In the genomic region with DNA sequence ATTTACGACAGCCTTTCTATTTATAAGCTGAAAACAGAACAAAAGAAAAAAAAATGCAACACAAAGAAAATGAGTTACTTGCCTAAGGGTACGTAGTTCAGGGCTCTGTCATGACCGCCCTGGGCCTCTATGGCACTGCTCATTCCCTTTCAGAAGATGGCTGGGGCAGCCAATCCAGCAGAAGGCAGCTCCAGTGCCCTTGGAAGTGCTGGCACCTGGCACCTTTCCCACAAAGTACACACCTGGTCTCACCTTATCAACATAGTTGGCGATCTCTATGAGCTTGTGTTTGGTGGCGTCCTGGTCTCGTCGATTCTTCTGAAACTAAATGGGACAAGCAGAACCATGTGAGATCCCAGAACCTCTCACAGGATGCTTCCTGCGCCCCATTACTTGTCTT, we compare ENCODE assay signal across 20 cellular contexts. TPM values are rescaled to one million over a fixed set of nuclear protein-coding genes. Genes with fewer than 3 reads are reported as not detected.
DNase-seq lines count a peak whose midpoint lies in the region; ATAC-seq and TF ChIP-seq lines count a peak whose summit lies in the region.
"Had no signal": no experiment of that assay in that cellular context is flagged by ENCODE, and none has a peak within 500 bp of the region (broad histone marks: within the 10 kb centered on the region; RNA-seq: fewer than 3 reads in every experiment).

No MANE protein-coding gene starts in this region.

- H3K27ac ChIP-seq in ascending aorta, result peak overlapping the region; percentile 78 to 93
- H3K27ac ChIP-seq in stomach, result peak overlapping the region in 4 of 5 donors; percentile 36 to 86 (median 78)
- H3K27ac ChIP-seq: ovary had no signal

- H3K4me1 ChIP-seq in ascending aorta (peaks cover 18 to 35% of the 10 kb centered on the region in 2 donors), mucosa of descending colon (ENCODE audit: low read depth) (peaks cover 4% of the 10 kb centered on the region), stomach (peaks cover 12 to 53% (median 34%) of the 10 kb centered on the region in 4 donors)

- H3K36me3 ChIP-seq in ascending aorta, result peaks cover 6 to 7% of the 10 kb centered on the region in 2 donors
- no peaks in the 10 kb centered on the region for H3K36me3 ChIP-seq in mucosa of descending colon (ENCODE audit: low read depth)
- peaks cover 0 to 15% (median 8%) of the 10 kb centered on the region in 4 donors for H3K36me3 ChIP-seq in stomach
- H3K36me3 ChIP-seq: ovary had no signal

- TF ChIP-seq CTCF in ascending aorta (IDR thresholded peaks at IDR 0.05) (no peak), mucosa of descending colon (IDR thresholded peaks at IDR 0.05) (no peak), stomach (IDR thresholded peaks at IDR 0.05) (no peak)

- 59 to 70% (median 66%) methylated on average over 8 of the region's 8 CpGs for WGBS in stomach, 5 donors

- H3K4me3 ChIP-seq in ascending aorta, result no peak overlapping the region
- no peak overlapping the region for H3K4me3 ChIP-seq in mucosa of descending colon
- no peak overlapping the region for H3K4me3 ChIP-seq in stomach
- H3K4me3 ChIP-seq: lung, ovary, thoracic aorta had no signal

- H3K9me3 ChIP-seq in ascending aorta, result no peaks in the 10 kb centered on the region
- H3K9me3 ChIP-seq in mucosa of descending colon, result no peaks in the 10 kb centered on the region
- no peaks in the 10 kb centered on the region for H3K9me3 ChIP-seq in stomach
- H3K9me3 ChIP-seq: ovary, thoracic aorta had no signal

- peak; percentile 33 for DNase-seq in M059J (ENCODE audit: low read depth)
- DNase-seq in ascending aorta (ENCODE audit: low spot score in 2 of 2), result no peak
- peak in 2 of 3 donors; percentile 52 to 63 for DNase-seq in mucosa of descending colon
- peak; percentile 77 for DNase-seq in stomach
- no peak for DNase-seq in NCI-H69 (lab: John Stamatoyannopoulos, UW)
- DNase-seq: activated CD4-positive, alpha-beta T cell treated with anti-CD3 and anti-CD28 coated beads for 1 hour; activated naive CD4-positive, alpha-beta T cell treated with anti-CD3 and anti-CD28 coated beads, Interleukin-2, amount 50 U/mL, for 16 hours; activated T-cell treated with anti-CD3 and anti-CD28 coated beads, Interleukin-2, amount 50 U/mL, for 48 hours; CD4-positive, alpha-beta T cell; DMS 273 treated with DMSO at 0.1 percent for 48 hours; foreskin melanocyte; islet precursor cell; NCI-H1092; NCI-H1930; ovary had no signal

- H3K27me3 ChIP-seq in ascending aorta (no peaks in the 10 kb centered on the region), stomach (no peaks in the 10 kb centered on the region)
- H3K27me3 ChIP-seq: ovary had no signal

- TF ChIP-seq EP300 in stomach (IDR thresholded peaks at IDR 0.05), result no peak

- ATAC-seq in mucosa of descending colon, result peak; percentile 50
- ATAC-seq in HG02571 (IDR thresholded peaks at IDR 0.05; ENCODE audit: unreplicated experiment), result no peak
- ATAC-seq in HG03565 (IDR thresholded peaks at IDR 0.05; ENCODE audit: unreplicated experiment), result no peak

- no peak for TF ChIP-seq POLR2A in stomach (IDR thresholded peaks at IDR 0.05)

- intact Hi-C loops in ascending aorta (cut with DNase I) (loop anchor here (2.0 to 5.0 kb wide), 4 partner anchors 50 to 219 kb away; a partner anchor contains a TSS), mucosa of descending colon (cut with DNase I, micrococcal nuclease) (no loop called here), stomach (cut with DNase I; ENCODE audit: low total_unique reads) (no loop called here)

RNA-seq across cellular contexts. Expression of a gene that starts 53.2 kb away (rescaled TPM):
- 0.44 and 1.4 TPM in 2 replicates for total RNA-seq in M059J (2014; rRNA removed; shearing (Covaris generic))
- total RNA-seq in ascending aorta, result not detected
- total RNA-seq in mucosa of descending colon, result 1 to 10 TPM in 1 of 3 donors, under 1 TPM in 1, not detected in 1; 0.70 to 3.2 TPM
- total RNA-seq in stomach, result 1 to 10 TPM in 3 of 5 donors, under 1 TPM in 1, not detected in 1; 0.58 to 8.3 (median 4.6) TPM
- 1 to 10 TPM in 2 of 3 donors, under 1 TPM in 1; 0.19 to 4.0 (median 1.2) TPM for polyA plus RNA-seq in stomach
- total RNA-seq: LHCN-M2 had no signal
- polyA plus RNA-seq: ovary had no signal

Comparison
In these comparisons a context has a peak if more than half of its experiments do, and no peak if none do; other contexts are left out.
1. DNase-seq: peak in M059J (single experiment), mucosa of descending colon (2 of 3) and stomach (single experiment); none in ascending aorta (0 of 2) and NCI-H69 (single experiment).